Comparison of ENCODE assay signal across 16 cellular contexts in genomic region chr10:102381983-102382382, GRCh38. TPM values are rescaled to one million over a fixed set of nuclear protein-coding genes. Genes with fewer than 3 reads are reported as not detected.
A peak's percentile ranks its signal among the peaks of the same experiment; 100 is the strongest.
DNase-seq lines count a peak whose midpoint lies in the region; ATAC-seq, FAIRE-seq and TF ChIP-seq lines count a peak whose summit lies in the region.
"Had no signal": no experiment of that assay in that cellular context is flagged by ENCODE, and none has a peak within 500 bp of the region (broad histone marks: within the 10 kb centered on the region; RNA-seq: fewer than 3 reads in every experiment).

No MANE protein-coding gene starts in this region.

- peaks cover 25% of the 10 kb centered on the region for H3K36me3 Mint-ChIP-seq in chondrocyte (ENCODE audit: low read depth)

- peaks cover 62% of the 10 kb centered on the region for H3K36me3 ChIP-seq in osteoblast (ENCODE audit: insufficient read depth, low read length)

- TF ChIP-seq CTCF in chondrocyte (IDR thresholded peaks at IDR 0.05) (no peak), osteoblast (IDR thresholded peaks at IDR 0.05; ENCODE audit: extremely low read depth, low read depth, low read length) (no peak)

- H3K4me1 ChIP-seq in osteoblast (ENCODE audit: insufficient read depth, low read length), result no peaks in the 10 kb centered on the region

- no peak overlapping the region for H3K27ac ChIP-seq in osteoblast (ENCODE audit: low read depth, low read length)
- H3K27ac ChIP-seq: BLaER1, GM23248 had no signal

- no peak overlapping the region for H3K4me2 ChIP-seq in osteoblast (ENCODE audit: insufficient read depth, low read length)
- H3K4me2 ChIP-seq: BLaER1 had no signal

- H2AFZ ChIP-seq in osteoblast (ENCODE audit: low read length), result no peak overlapping the region
- H2AFZ ChIP-seq: GM23248 had no signal

- peaks cover 8% of the 10 kb centered on the region for H3K4me1 Mint-ChIP-seq in chondrocyte (ENCODE audit: low read depth)
- H3K4me1 Mint-ChIP-seq: H9 had no signal

- no peaks in the 10 kb centered on the region for H3K79me2 ChIP-seq in osteoblast (ENCODE audit: insufficient read depth, low read length)

- DNase-seq in Right ventricle myocardium inferior (ENCODE audit: missing footprints), result peak; percentile 60
- DNase-seq in Right ventricle myocardium superior, result no peak
- DNase-seq in chondrocyte (ENCODE audit: low spot score), result peak; percentile 85
- peak; percentile 32 for DNase-seq in osteoblast (ENCODE audit: insufficient read length, low spot score, missing footprints)
- no peak for DNase-seq in urothelium cell line (ENCODE audit: low spot score)
- DNase-seq in H54 (ENCODE audit: insufficient read length, low spot score), result no peak
- no peak for DNase-seq in NCI-H187 (lab: John Stamatoyannopoulos, UW)
- DNase-seq: 8988T, AML-193, DMS53, GF-D8, GM23248, H9 had no signal

- H3K27me3 Mint-ChIP-seq in chondrocyte (ENCODE audit: low read depth), result no peaks in the 10 kb centered on the region

- intact Hi-C loops in Right ventricle myocardium inferior (cut with DNase I), result no loop called here
- intact Hi-C loops in Right ventricle myocardium superior (cut with DNase I), result no loop called here

- FAIRE-seq in urothelium cell line (lab: Jason Lieb, UNC) (no peak), H54 (lab: Jason Lieb, UNC) (no peak)
- FAIRE-seq: HepG2 had no signal

- H3K4me3 Mint-ChIP-seq in chondrocyte (ENCODE audit: unreplicated experiment), result no peak overlapping the region
- H3K4me3 Mint-ChIP-seq: H9 had no signal

- TF ChIP-seq POLR2A in H54 (IDR thresholded peaks at IDR 0.05; ENCODE audit: low read depth, low read length), result no peak

- H3K4me3 ChIP-seq in osteoblast (ENCODE audit: insufficient read depth, low read length), result no peak overlapping the region
- H3K4me3 ChIP-seq: BLaER1, GM23248 had no signal

- no peak overlapping the region for H3K27ac Mint-ChIP-seq in chondrocyte (ENCODE audit: unreplicated experiment)
- H3K27ac Mint-ChIP-seq: H9 had no signal

- ATAC-seq in Right ventricle myocardium inferior (no peak), Right ventricle myocardium superior (ENCODE audit: poor library complexity) (no peak)
- ATAC-seq: HepG2 had no signal

- H3K27me3 ChIP-seq in osteoblast (ENCODE audit: insufficient read depth, low read length), result no peaks in the 10 kb centered on the region
- H3K27me3 ChIP-seq: BLaER1 had no signal

- no peaks in the 10 kb centered on the region for H3K9me3 ChIP-seq in osteoblast (ENCODE audit: low read depth, low read length)
- H3K9me3 ChIP-seq: BLaER1 had no signal

- H4K20me1 ChIP-seq in osteoblast (ENCODE audit: insufficient read depth, low read length), result peaks cover 5% of the 10 kb centered on the region

- no peaks in the 10 kb centered on the region for H3K9me3 Mint-ChIP-seq in chondrocyte (ENCODE audit: low read depth)
- H3K9me3 Mint-ChIP-seq: H9 had no signal

RNA-seq across cellular contexts. Expression of gene NFKB2, which starts 13.5 kb away (rescaled TPM):
- total RNA-seq in Right ventricle myocardium inferior (15.1 TPM), Right ventricle myocardium superior (13.3 TPM), chondrocyte (29.4 to 38.0 TPM (median 35.9 TPM) in 3 replicates), osteoblast (17.7 and 20.3 TPM in 2 replicates)

RNA-seq across cellular contexts. Expression of gene PSD, which starts 36.6 kb away (rescaled TPM):
- total RNA-seq in Right ventricle myocardium inferior (0.49 TPM), Right ventricle myocardium superior (0.89 TPM), chondrocyte (3.0 to 4.0 TPM (median 4.0 TPM) in 3 replicates), osteoblast (0.29 and 0.72 TPM in 2 replicates)
- total RNA-seq: HT1080 had no signal

RNA-seq across cellular contexts. Expression of gene FBXL15, which starts 38.7 kb away (rescaled TPM):
- total RNA-seq in Right ventricle myocardium inferior, result 8.4 TPM
- total RNA-seq in Right ventricle myocardium superior, result 9.4 TPM
- 8.8 to 10.1 TPM (median 9.0 TPM) in 3 replicates for total RNA-seq in chondrocyte
- 5.9 and 9.4 TPM in 2 replicates for total RNA-seq in osteoblast

RNA-seq across cellular contexts. Expression of gene CUEDC2, which starts 50.4 kb away (rescaled TPM):
- 84.5 TPM for total RNA-seq in Right ventricle myocardium inferior
- total RNA-seq in Right ventricle myocardium superior, result 73.8 TPM
- total RNA-seq in chondrocyte, result 55.1 to 64.3 TPM (median 57.7 TPM) in 3 replicates
- total RNA-seq in osteoblast, result 46.7 and 46.9 TPM in 2 replicates

Comparison
In these comparisons a context has a peak if more than half of its experiments do, and no peak if none do; other contexts are left out.
1. DNase-seq: peak in Right ventricle myocardium inferior (single experiment), chondrocyte (single experiment) and osteoblast (single experiment); none in Right ventricle myocardium superior (single experiment), urothelium cell line (single experiment), H54 (single experiment) and NCI-H187 (0 of 2).